In the genomic region with DNA sequence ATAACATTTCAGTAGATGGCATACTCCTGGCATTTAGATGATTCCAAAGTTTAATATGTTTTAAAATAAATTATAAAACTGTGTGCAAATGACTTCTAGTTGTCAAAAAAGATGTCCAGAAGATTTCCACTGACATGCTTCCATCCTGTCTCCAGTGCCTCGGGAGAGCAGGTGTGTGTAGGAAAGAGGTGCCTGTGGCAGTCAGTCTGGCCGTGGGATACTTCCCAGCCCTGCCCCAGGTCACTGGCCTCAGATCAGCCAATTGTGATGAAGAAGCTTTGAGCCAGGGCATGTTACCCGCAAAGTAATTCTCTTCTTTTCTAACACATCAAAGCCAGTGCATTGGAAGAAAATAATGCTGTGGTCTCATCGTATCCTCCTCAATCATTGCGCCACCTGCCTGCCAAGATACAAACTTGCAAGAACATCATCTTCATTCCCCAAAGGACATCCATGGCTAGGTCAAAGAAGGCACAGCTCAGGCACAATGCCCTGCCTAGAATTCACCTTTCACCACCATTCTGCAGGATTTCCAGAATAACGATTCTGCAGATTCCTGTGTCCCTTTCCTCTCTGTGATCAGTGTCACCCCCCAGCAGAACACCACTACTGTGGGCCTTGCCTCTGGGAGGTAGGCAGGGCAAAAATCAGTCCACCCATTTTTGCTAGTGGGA, we compare ENCODE assay signal across 7 cellular contexts. TPM values are rescaled to one million over a fixed set of nuclear protein-coding genes. Genes with fewer than 3 reads are reported as not detected.
A peak's percentile ranks its signal among the peaks of the same experiment; 100 is the strongest.
DNase-seq lines count a peak whose midpoint lies in the region; FAIRE-seq and TF ChIP-seq lines count a peak whose summit lies in the region.

No MANE protein-coding gene starts in this region.

- H3K36me3 ChIP-seq in H1 (ENCODE audit: control insufficient read depth in 2 of 4, insufficient read depth in 4 of 4, low read length in 3 of 4): no peaks in the 10 kb centered on the region; a peak in 1 of 8 replicates

- no peaks in the 10 kb centered on the region for H3K79me2 ChIP-seq in H1 (ENCODE audit: control insufficient read depth in 1 of 2, insufficient read depth in 2 of 2, low read length in 2 of 2)

- H2BK5ac ChIP-seq in H1 (ENCODE audit: low read depth, low read length): no peak overlapping the region

- H3K27ac Mint-ChIP-seq in neural crest cell (ENCODE audit: unreplicated experiment): no peak overlapping the region

- peaks cover 4% of the 10 kb centered on the region for H3K9me3 Mint-ChIP-seq in neural crest cell

- WGBS in H1 (ENCODE audit: extremely low coverage in 1 of 2, insufficient coverage in 1 of 2, insufficient read length in 1 of 2, insufficient replicate concordance in 2 of 2, low coverage in 1 of 2, low lambda C conversion rate in 2 of 2, missing lambda C conversion rate in 1 of 2), 2 experiments: 44% methylated on average over 6 of the region's 6 CpGs; no CpG with 5 or more reads in 1 of the 2 experiments

- no peak overlapping the region for H3K56ac ChIP-seq in H1 (replicated peaks; ENCODE audit: insufficient read length, low read depth, low read length)

- TF ChIP-seq EP300 in H1 (IDR thresholded peaks at IDR 0.05; ENCODE audit: borderline replicate concordance in 1 of 2, low read depth in 2 of 2, low read length in 2 of 2): no peak

- no peak overlapping the region for H2AK5ac ChIP-seq in H1 (ENCODE audit: low read depth, low read length)

- H4K8ac ChIP-seq in H1 (ENCODE audit: extremely low read depth, insufficient read depth, low read length): no peak overlapping the region; the same call in 1 of the 2 replicates

- CTCF ChIA-PET in H1 (lab: Charles Lee; ENCODE audit: partially characterized antibody): interaction anchor here (0.5 to 7.9 kb wide), 53 partner anchors 12 to 478 kb away, joined by 3 to 96 read pairs (median 4); no protein-coding TSS in a partner anchor

- no peak overlapping the region for H3K4ac ChIP-seq in H1 (replicated peaks; ENCODE audit: insufficient read length, low read depth, low read length)

- no peak overlapping the region for H2BK12ac ChIP-seq in H1 (ENCODE audit: low read depth, low read length)

- no peak overlapping the region for H4K5ac ChIP-seq in H1 (ENCODE audit: insufficient read length, low read depth, low read length)

- DNase-seq in DMS53 treated with DMSO at 0.1 percent for 48 hours (lab: John Stamatoyannopoulos, UW; ENCODE audit: unreplicated experiment): peak; percentile 64
- peak; percentile 74 for DNase-seq in H4 (ENCODE audit: low spot score)
- DNase-seq in RPMI8226: peak; percentile 15
- DNase-seq in H1 (ENCODE audit: low read depth in 1 of 2, low spot score in 2 of 2): peak in 1 of 2 experiments; percentile 63
- DNase-seq in neural crest cell (ENCODE audit: low read depth, low spot score): peak; percentile 40
- no peak for DNase-seq in T-helper 9 cell
- DNase-seq in mesenteric fat pad (ENCODE audit: low spot score): no peak

- H3K9me3 ChIP-seq in H1 (ENCODE audit: insufficient read depth in 2 of 2, low read depth in 1 of 2, low read length in 1 of 2): peaks cover 11% of the 10 kb centered on the region in 2 experiments; a peak in 3 of 4 replicates

- no peak overlapping the region for H3K14ac ChIP-seq in H1 (ENCODE audit: insufficient read length)

- H2BK20ac ChIP-seq in H1 (ENCODE audit: low read length): no peak overlapping the region

- H3K27ac ChIP-seq in H1 (ENCODE audit: low read depth, low read length): no peak overlapping the region

- H2BK15ac ChIP-seq in H1 (ENCODE audit: low read length): no peak overlapping the region

- no peaks in the 10 kb centered on the region for H3K36me3 Mint-ChIP-seq in neural crest cell (ENCODE audit: low read depth)

- no peak overlapping the region for H3K4me2 ChIP-seq in H1 (ENCODE audit: insufficient read depth in 1 of 2, low read depth in 2 of 2, low read length in 2 of 2)

- H3K79me1 ChIP-seq in H1 (ENCODE audit: low read depth, low read length): no peaks in the 10 kb centered on the region

- no peak overlapping the region for H3K9ac ChIP-seq in H1 (replicated peaks in 1 of 4; ENCODE audit: extremely low read depth in 1 of 4, low read depth in 3 of 4, low read length in 3 of 4)

- peak; percentile 60 to 70 for TF ChIP-seq RAD21 in H1 (IDR thresholded peaks at IDR 0.05 in 1 of 2, conservative IDR thresholded peaks at IDR 0.05 in 1 of 2; ENCODE audit: low read depth in 2 of 2, low read length in 2 of 2)

- no peaks in the 10 kb centered on the region for H3K23me2 ChIP-seq in H1 (ENCODE audit: low read depth, low read length)

- no peak for TF ChIP-seq POLR2A in H1 (IDR thresholded peaks at IDR 0.05; ENCODE audit: control extremely low read depth in 1 of 2, low read depth in 2 of 2, low read length in 2 of 2)

- H3K4me1 ChIP-seq in H1 (replicated peaks in 1 of 4; ENCODE audit: control insufficient read depth in 3 of 4, insufficient read depth in 4 of 4, low read length in 3 of 4): peaks cover 1 to 7% (median 2%) of the 10 kb centered on the region in 4 experiments; a peak in 5 of 7 replicates

- POLR2A ChIA-PET in H1 (lab: Charles Lee; ENCODE audit: partially characterized antibody): no interaction called here

- no peak overlapping the region for H2BK120ac ChIP-seq in H1 (replicated peaks; ENCODE audit: low read depth, low read length)

- H3K23ac ChIP-seq in H1 (ENCODE audit: insufficient read length): no peak overlapping the region

- no peak overlapping the region for H2AFZ ChIP-seq in H1 (ENCODE audit: low read length)

- no peak overlapping the region for H3K4me3 Mint-ChIP-seq in neural crest cell

- no peak overlapping the region for H3K4me3 ChIP-seq in H1 (ENCODE audit: extremely low read depth in 1 of 4, insufficient read depth in 2 of 4, low read depth in 3 of 4, low read length in 4 of 4)

- FAIRE-seq in H1 (lab: Jason Lieb, UNC): peak; percentile 97

- no peak overlapping the region for H3K18ac ChIP-seq in H1 (ENCODE audit: extremely low read depth, low read length)

- H3K4me1 Mint-ChIP-seq in neural crest cell: peaks cover 4% of the 10 kb centered on the region

- H4K20me1 ChIP-seq in H1 (replicated peaks in 1 of 2; ENCODE audit: control insufficient read depth in 1 of 2, insufficient read depth in 2 of 2, low read length in 2 of 2): peaks cover 0 to 2% of the 10 kb centered on the region in 2 experiments

- H3K27me3 Mint-ChIP-seq in neural crest cell (ENCODE audit: low read depth): peaks cover 46% of the 10 kb centered on the region

- TF ChIP-seq CTCF in H1 (IDR thresholded peaks at IDR 0.05; ENCODE audit: control extremely low read depth in 1 of 3, insufficient read depth in 1 of 3, low read depth in 1 of 3, low read length in 3 of 3) (peak; percentile 2 to 86 (median 69)), neural crest cell (conservative IDR thresholded peaks at IDR 0.05) (peak; percentile 73)

- peaks cover 7 to 26% (median 24%) of the 10 kb centered on the region in 4 experiments for H3K27me3 ChIP-seq in H1 (replicated peaks in 1 of 4; ENCODE audit: control insufficient read depth in 3 of 4, extremely low read depth in 1 of 4, insufficient read depth in 3 of 4, low read length in 3 of 4)

- H4K91ac ChIP-seq in H1 (replicated peaks; ENCODE audit: insufficient read length, low read length): no peak overlapping the region

TF ChIP-seq in H1, 55 proteins besides CTCF, POLR2A, EP300 and RAD21:
- TF ChIP-seq MAFK (IDR thresholded peaks at IDR 0.05; ENCODE audit: low read depth, low read length): 0 out of 2 replicates have a peak, but pooled peaks have one; percentile 1
- no peak for TF ChIP-seq EZH2 (IDR thresholded peaks at IDR 0.05; ENCODE audit: low read depth, low read length, severe bottlenecking)
- TF ChIP-seq YY1 (IDR thresholded peaks at IDR 0.05; ENCODE audit: low read depth, low read length): peak; percentile 64; the same call in 1 of the 2 replicates
- TF ChIP-seq SIN3A (conservative IDR thresholded peaks at IDR 0.05 in 1 of 2, IDR thresholded peaks at IDR 0.05 in 1 of 2; ENCODE audit: low read depth in 1 of 2, low read length in 2 of 2): 0 out of 4 replicates have a peak, but pooled peaks of 1 of the 2 experiments have one; percentile 38
- TF ChIP-seq RFX5 (IDR thresholded peaks at IDR 0.05; ENCODE audit: borderline replicate concordance, low read depth, low read length): no peak

RNA-seq across cellular contexts. Expression of gene KCNMA1, which starts 6.3 kb away (rescaled TPM):
- 8.0 and 8.4 TPM in 2 replicates for total RNA-seq in H4 (2014; rRNA removed; shearing (Covaris generic))
- total RNA-seq in H1 (2021; fragmentation: NEBNext Ultra II Directional; extraction: Animal tissue kit (Norgen Biotek cat#: 25700)): 9.5 and 11.1 TPM in 2 replicates
- polyA plus RNA-seq in H1 (2011; rRNA removed): 10.2 and 11.3 TPM in 2 replicates
- 6.9 TPM for polyA plus RNA-seq in H1 (2011; cell fraction: cytosol; rRNA removed)
- polyA plus RNA-seq in H1 (2011; cell fraction: nucleus; rRNA removed): 27.2 TPM
- 7.2 to 8.6 TPM (median 8.2 TPM) in 4 replicates for polyA plus RNA-seq in H1 (2012, experiment 1 of 2)
- 3.5 TPM for polyA plus RNA-seq in H1 (2012, experiment 2 of 2)
- 5.2 TPM for polyA plus RNA-seq in H1 (2013, experiment 1 of 2)
- polyA plus RNA-seq in H1 (2013, experiment 2 of 2): 6.0 TPM
- 36.9 and 38.3 TPM in 2 replicates for polyA minus RNA-seq in H1 (2011; rRNA and poly(A)+ RNA removed)
- polyA minus RNA-seq in H1 (2011; cell fraction: cytosol; rRNA and poly(A)+ RNA removed): 7.7 TPM
- polyA minus RNA-seq in H1 (2011; cell fraction: nucleus; rRNA and poly(A)+ RNA removed): 70.8 TPM
- total RNA-seq in neural crest cell (0.93 and 1.7 TPM in 2 replicates), mesenteric fat pad (20.6 TPM)

Comparison
In these comparisons a context has a peak if more than half of its experiments do, and no peak if none do; other contexts are left out.
1. DNase-seq: peak in DMS53 treated with DMSO at 0.1 percent for 48 hours (single experiment), H4 (single experiment), RPMI8226 (single experiment) and neural crest cell (single experiment); none in T-helper 9 cell (single experiment) and mesenteric fat pad (single experiment).